ENCODE assay signal across 32 cellular contexts in genomic region chr11:59842316-59842715, GRCh38. TPM values are rescaled to one million over a fixed set of nuclear protein-coding genes. Genes with fewer than 3 reads are reported as not detected.
"Had no signal": no experiment of that assay in that cellular context is flagged by ENCODE, and none has a peak within 500 bp of the region (broad histone marks: within the 10 kb centered on the region; RNA-seq: fewer than 3 reads in every experiment).

No MANE protein-coding gene starts in this region.

- H3K36me3 Mint-ChIP-seq: natural killer cell had no signal

- H3K27me3 Mint-ChIP-seq: dendritic cell treated with granulocyte-macrophage colony-stimulating factor and Interleukin-4, amounts not matched to agents 40 ng/mL and 50 ng/mL, for 4 days had no signal

- H3K9me3 ChIP-seq: colonic mucosa, gastrocnemius medialis, lower lobe of right lung, neutrophil, pancreas, thyroid gland had no signal

- H3K36me3 ChIP-seq: colonic mucosa, gastrocnemius medialis, lower lobe of right lung, neutrophil, pancreas, thyroid gland had no signal

- H3K4me1 ChIP-seq: colonic mucosa, gastrocnemius medialis, lower lobe of right lung, thyroid gland had no signal

- H3K27ac Mint-ChIP-seq: dendritic cell treated with granulocyte-macrophage colony-stimulating factor and Interleukin-4, amounts not matched to agents 40 ng/mL and 50 ng/mL, for 4 days; endodermal cell; natural killer cell; stimulated activated naive CD8-positive, alpha-beta T cell treated with anti-CD3 and anti-CD28 coated beads, Interleukin-15, amount 100 ng/mL, for 72 hours had no signal

- H3K27me3 ChIP-seq: colonic mucosa, gastrocnemius medialis, neutrophil, pancreas, thyroid gland had no signal

- DNase-seq: colonic mucosa; effector CD8-positive, alpha-beta T cell; endodermal cell; foreskin fibroblast; gastrocnemius medialis; left ventricle myocardium superior; lower lobe of right lung; natural killer cell; stimulated activated CD4-positive, alpha-beta T cell treated with anti-CD3 and anti-CD28 coated beads, Interleukin-12 subunit alpha, Interleukin-12 subunit beta, amount 100 ng/mL, for 4 hours; stimulated activated CD4-positive, alpha-beta T cell treated with anti-CD3 and anti-CD28 coated beads, Interleukin-1b, Interleukin-23, amount 100 ng/mL, for 48 hours; stimulated activated CD4-positive, alpha-beta T cell treated with anti-CD3 and anti-CD28 coated beads, Interleukin-4, amount 100 ng/mL, for 1 hour; stimulated activated CD8-positive, alpha-beta memory T cell treated with anti-CD3 and anti-CD28 coated beads, Interleukin-4, amount 100 ng/mL, for 48 hours; stimulated activated naive CD4-positive, alpha-beta T cell; stimulated activated naive CD8-positive, alpha-beta T cell treated with anti-CD3 and anti-CD28 coated beads, Interleukin-15, amount 100 ng/mL, for 72 hours; thyroid gland; trophoblast cell had no signal

- H3K4me1 Mint-ChIP-seq: natural killer cell; stimulated activated naive CD8-positive, alpha-beta T cell treated with anti-CD3 and anti-CD28 coated beads, Interleukin-15, amount 100 ng/mL, for 72 hours had no signal

- H3K4me3 Mint-ChIP-seq: dendritic cell treated with granulocyte-macrophage colony-stimulating factor and Interleukin-4, amounts not matched to agents 40 ng/mL and 50 ng/mL, for 4 days; endodermal cell; natural killer cell; stimulated activated naive CD8-positive, alpha-beta T cell treated with anti-CD3 and anti-CD28 coated beads, Interleukin-15, amount 100 ng/mL, for 72 hours had no signal

- FAIRE-seq: keratinocyte, pancreas had no signal

- H3K4me3 ChIP-seq: colonic mucosa, gastrocnemius medialis, lower lobe of right lung, pancreas, smooth muscle cell, thyroid gland had no signal

- ATAC-seq: esophagus mucosa; gastrocnemius medialis; left ventricle myocardium superior; lower lobe of right lung; natural killer cell; pancreas; sciatic nerve; stimulated activated naive CD8-positive, alpha-beta T cell treated with anti-CD3 and anti-CD28 coated beads, Interleukin-15, amount 100 ng/mL, for 72 hours had no signal

- H3K9me3 Mint-ChIP-seq: dendritic cell treated with granulocyte-macrophage colony-stimulating factor and Interleukin-4, amounts not matched to agents 40 ng/mL and 50 ng/mL, for 4 days; endodermal cell; natural killer cell; stimulated activated naive CD8-positive, alpha-beta T cell treated with anti-CD3 and anti-CD28 coated beads, Interleukin-15, amount 100 ng/mL, for 72 hours had no signal

- H3K27ac ChIP-seq: colonic mucosa, epithelial cell of prostate, gastrocnemius medialis, lower lobe of right lung, neutrophil, pancreas, thyroid gland had no signal

- H3K4me2 ChIP-seq: smooth muscle cell had no signal

RNA-seq across cellular contexts. Expression of gene CBLIF, which starts 3.0 kb away (rescaled TPM):
- total RNA-seq: endodermal cell, esophagus mucosa, gastrocnemius medialis, glomerular endothelial cell, left ventricle myocardium superior, lower lobe of right lung, mesenteric fat pad, natural killer cell, omental fat pad, posterior vena cava, sciatic nerve, smooth muscle cell, subcutaneous adipose tissue, temporal lobe, thyroid gland, urinary bladder had no signal
- polyA plus RNA-seq: keratinocyte, neural cell, smooth muscle cell, urinary bladder had no signal

RNA-seq across cellular contexts. Expression of gene TCN1, which starts 24.0 kb away (rescaled TPM):
- total RNA-seq: endodermal cell, gastrocnemius medialis, glomerular endothelial cell, left ventricle myocardium superior, mesenteric fat pad, omental fat pad, posterior vena cava, temporal lobe, thyroid gland, urinary bladder had no signal
- polyA plus RNA-seq: neural cell, smooth muscle cell had no signal

RNA-seq across cellular contexts. Expression of gene OOSP3, which starts 36.3 kb away (rescaled TPM):
- total RNA-seq: colonic mucosa, endodermal cell, esophagus mucosa, gastrocnemius medialis, glomerular endothelial cell, left ventricle myocardium superior, lower lobe of right lung, mesenteric fat pad, natural killer cell, omental fat pad, pancreas, posterior vena cava, sciatic nerve, smooth muscle cell, subcutaneous adipose tissue, temporal lobe, thyroid gland, urinary bladder had no signal
- polyA plus RNA-seq: neural cell, pancreas, smooth muscle cell, urinary bladder had no signal
